ENCODE assay signal across 10 cellular contexts in genomic region chr12:25829192-25829591, GRCh38.
DNase-seq lines count a peak whose midpoint lies in the region; ATAC-seq, FAIRE-seq and TF ChIP-seq lines count a peak whose summit lies in the region.
"Had no signal": no experiment of that assay in that cellular context is flagged by ENCODE, and none has a peak within 500 bp of the region (broad histone marks: within the 10 kb centered on the region; RNA-seq: fewer than 3 reads in every experiment).

No MANE protein-coding gene starts in this region.

- DNase-seq in HFF-Myc (ENCODE audit: extremely low read depth, low read depth): peak; percentile 96
- DNase-seq in amniotic epithelial cell (ENCODE audit: low read depth): peak; percentile 100
- DNase-seq in left cardiac atrium: peak; percentile 70
- peak; percentile 98 for DNase-seq in stromal cell of bone marrow (ENCODE audit: low read depth)
- DNase-seq in activated T-helper 1 cell treated with anti-CD3 and anti-CD28 coated beads, Interleukin-12 subunit alpha, Interleukin-12 subunit beta, Interleukin-2, Interleukin-4 antibody, amounts not matched to agents 30 ng/mL and 10 ng/mL and 1 ng/mL, durations not matched to agents 14 hours and 24 hours and 36 hours (ENCODE audit: low spot score): no peak
- no peak for DNase-seq in frontal cortex (ENCODE audit: low spot score in 2 of 2)
- DNase-seq: activated T-cell treated with anti-CD3 and anti-CD28 coated beads, Interleukin-2, amount 50 U/mL, for 4 hours; NCI-H2081; T-helper 1 cell had no signal

- ATAC-seq in left cardiac atrium (peak; percentile 85 to 97), GM18511 (IDR thresholded peaks at IDR 0.05; ENCODE audit: unreplicated experiment) (no peak)
- ATAC-seq: activated T-cell treated with anti-CD3 and anti-CD28 coated beads, Interleukin-2, amount 50 U/mL, for 4 hours had no signal

- peaks cover 7% of the 10 kb centered on the region for H3K27me3 Mint-ChIP-seq in activated T-helper 1 cell treated with anti-CD3 and anti-CD28 coated beads, Interleukin-12 subunit alpha, Interleukin-12 subunit beta, Interleukin-2, Interleukin-4 antibody, amounts not matched to agents 30 ng/mL and 10 ng/mL and 1 ng/mL, durations not matched to agents 14 hours and 24 hours and 36 hours (ENCODE audit: insufficient read depth)

- no peaks in the 10 kb centered on the region for H3K4me1 Mint-ChIP-seq in activated T-helper 1 cell treated with anti-CD3 and anti-CD28 coated beads, Interleukin-12 subunit alpha, Interleukin-12 subunit beta, Interleukin-2, Interleukin-4 antibody, amounts not matched to agents 30 ng/mL and 10 ng/mL and 1 ng/mL, durations not matched to agents 14 hours and 24 hours and 36 hours (ENCODE audit: low read depth)

- intact Hi-C loops in left cardiac atrium (cut with DNase I): no loop called here
- intact Hi-C loops in activated T-helper 1 cell treated with anti-CD3 and anti-CD28 coated beads, Interleukin-12 subunit alpha, Interleukin-12 subunit beta, Interleukin-2, Interleukin-4 antibody, amounts not matched to agents 30 ng/mL and 10 ng/mL and 1 ng/mL, durations not matched to agents 14 hours and 24 hours and 36 hours (cut with micrococcal nuclease): no loop called here

- H3K36me3 Mint-ChIP-seq in activated T-helper 1 cell treated with anti-CD3 and anti-CD28 coated beads, Interleukin-12 subunit alpha, Interleukin-12 subunit beta, Interleukin-2, Interleukin-4 antibody, amounts not matched to agents 30 ng/mL and 10 ng/mL and 1 ng/mL, durations not matched to agents 14 hours and 24 hours and 36 hours (ENCODE audit: low read depth): no peaks in the 10 kb centered on the region

- no peak overlapping the region for H3K4me3 ChIP-seq in HFF-Myc (replicated peaks; ENCODE audit: low read depth, low read length)

- H3K9me3 Mint-ChIP-seq in activated T-helper 1 cell treated with anti-CD3 and anti-CD28 coated beads, Interleukin-12 subunit alpha, Interleukin-12 subunit beta, Interleukin-2, Interleukin-4 antibody, amounts not matched to agents 30 ng/mL and 10 ng/mL and 1 ng/mL, durations not matched to agents 14 hours and 24 hours and 36 hours: no peaks in the 10 kb centered on the region
- H3K9me3 Mint-ChIP-seq: activated T-cell treated with anti-CD3 and anti-CD28 coated beads, Interleukin-2, amount 50 U/mL, for 4 hours had no signal

- no peak for FAIRE-seq in frontal cortex (lab: Jason Lieb, UNC)

- no peak overlapping the region for H3K4me3 Mint-ChIP-seq in activated T-helper 1 cell treated with anti-CD3 and anti-CD28 coated beads, Interleukin-12 subunit alpha, Interleukin-12 subunit beta, Interleukin-2, Interleukin-4 antibody, amounts not matched to agents 30 ng/mL and 10 ng/mL and 1 ng/mL, durations not matched to agents 14 hours and 24 hours and 36 hours
- H3K4me3 Mint-ChIP-seq: activated T-cell treated with anti-CD3 and anti-CD28 coated beads, Interleukin-2, amount 50 U/mL, for 4 hours had no signal

- no peak overlapping the region for H3K27ac Mint-ChIP-seq in activated T-helper 1 cell treated with anti-CD3 and anti-CD28 coated beads, Interleukin-12 subunit alpha, Interleukin-12 subunit beta, Interleukin-2, Interleukin-4 antibody, amounts not matched to agents 30 ng/mL and 10 ng/mL and 1 ng/mL, durations not matched to agents 14 hours and 24 hours and 36 hours

- no peak for TF ChIP-seq CTCF in HFF-Myc (IDR thresholded peaks at IDR 0.05; ENCODE audit: low read depth, low read length, missing control alignments)

Comparison
In these comparisons a context has a peak if more than half of its experiments do, and no peak if none do; other contexts are left out.
1. DNase-seq: peak in HFF-Myc (single experiment), amniotic epithelial cell (single experiment), left cardiac atrium (single experiment) and stromal cell of bone marrow (single experiment); none in activated T-helper 1 cell treated with anti-CD3 and anti-CD28 coated beads, Interleukin-12 subunit alpha, Interleukin-12 subunit beta, Interleukin-2, Interleukin-4 antibody, amounts not matched to agents 30 ng/mL and 10 ng/mL and 1 ng/mL, durations not matched to agents 14 hours and 24 hours and 36 hours (single experiment) and frontal cortex (0 of 2).